ENCODE assay signal across 1 cellular context in the genomic region with DNA sequence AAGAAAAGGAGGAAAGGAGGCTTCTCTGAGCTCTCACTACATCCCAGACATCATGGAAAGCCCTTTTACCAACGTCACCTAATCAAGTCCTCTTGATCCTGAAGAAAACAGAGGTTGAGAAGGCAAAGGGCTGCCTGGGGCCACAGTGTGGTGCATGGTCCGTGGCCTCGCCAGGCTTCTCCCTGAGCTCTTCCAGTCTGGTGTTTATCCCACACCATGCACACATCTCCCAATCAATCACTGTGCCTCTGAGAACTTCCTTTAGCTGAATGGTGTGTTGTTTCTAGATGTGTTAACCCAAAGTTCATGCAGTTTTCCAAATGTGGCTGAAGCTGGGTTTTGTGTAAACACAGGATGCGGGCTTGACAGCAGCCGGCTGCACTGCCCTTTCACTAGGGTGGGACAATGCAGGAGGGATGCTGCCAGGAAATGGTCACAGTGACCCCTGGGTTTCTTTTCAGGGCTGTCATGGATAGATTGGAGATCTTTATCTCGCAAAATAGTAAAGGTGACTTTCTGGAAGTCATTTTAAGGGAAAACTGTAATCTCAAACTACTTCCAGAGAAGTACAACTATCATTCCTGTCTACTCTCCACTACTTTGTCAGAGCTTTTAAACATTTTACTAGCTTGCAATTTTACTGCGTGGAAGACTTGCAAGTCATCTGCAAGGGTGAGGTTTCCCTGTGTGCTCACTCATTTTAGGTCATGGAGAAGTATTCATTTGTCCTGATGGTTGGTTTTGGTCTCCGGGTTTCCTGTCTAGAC.
TF ChIP-seq lines count a peak whose summit lies in the region.

No MANE protein-coding gene starts in this region.

TF ChIP-seq in HepG2, 621 proteins besides CTCF, POLR2A, EP300 and RAD21 (continued from another document and continues in another):
- TF ChIP-seq, protein P1, sequence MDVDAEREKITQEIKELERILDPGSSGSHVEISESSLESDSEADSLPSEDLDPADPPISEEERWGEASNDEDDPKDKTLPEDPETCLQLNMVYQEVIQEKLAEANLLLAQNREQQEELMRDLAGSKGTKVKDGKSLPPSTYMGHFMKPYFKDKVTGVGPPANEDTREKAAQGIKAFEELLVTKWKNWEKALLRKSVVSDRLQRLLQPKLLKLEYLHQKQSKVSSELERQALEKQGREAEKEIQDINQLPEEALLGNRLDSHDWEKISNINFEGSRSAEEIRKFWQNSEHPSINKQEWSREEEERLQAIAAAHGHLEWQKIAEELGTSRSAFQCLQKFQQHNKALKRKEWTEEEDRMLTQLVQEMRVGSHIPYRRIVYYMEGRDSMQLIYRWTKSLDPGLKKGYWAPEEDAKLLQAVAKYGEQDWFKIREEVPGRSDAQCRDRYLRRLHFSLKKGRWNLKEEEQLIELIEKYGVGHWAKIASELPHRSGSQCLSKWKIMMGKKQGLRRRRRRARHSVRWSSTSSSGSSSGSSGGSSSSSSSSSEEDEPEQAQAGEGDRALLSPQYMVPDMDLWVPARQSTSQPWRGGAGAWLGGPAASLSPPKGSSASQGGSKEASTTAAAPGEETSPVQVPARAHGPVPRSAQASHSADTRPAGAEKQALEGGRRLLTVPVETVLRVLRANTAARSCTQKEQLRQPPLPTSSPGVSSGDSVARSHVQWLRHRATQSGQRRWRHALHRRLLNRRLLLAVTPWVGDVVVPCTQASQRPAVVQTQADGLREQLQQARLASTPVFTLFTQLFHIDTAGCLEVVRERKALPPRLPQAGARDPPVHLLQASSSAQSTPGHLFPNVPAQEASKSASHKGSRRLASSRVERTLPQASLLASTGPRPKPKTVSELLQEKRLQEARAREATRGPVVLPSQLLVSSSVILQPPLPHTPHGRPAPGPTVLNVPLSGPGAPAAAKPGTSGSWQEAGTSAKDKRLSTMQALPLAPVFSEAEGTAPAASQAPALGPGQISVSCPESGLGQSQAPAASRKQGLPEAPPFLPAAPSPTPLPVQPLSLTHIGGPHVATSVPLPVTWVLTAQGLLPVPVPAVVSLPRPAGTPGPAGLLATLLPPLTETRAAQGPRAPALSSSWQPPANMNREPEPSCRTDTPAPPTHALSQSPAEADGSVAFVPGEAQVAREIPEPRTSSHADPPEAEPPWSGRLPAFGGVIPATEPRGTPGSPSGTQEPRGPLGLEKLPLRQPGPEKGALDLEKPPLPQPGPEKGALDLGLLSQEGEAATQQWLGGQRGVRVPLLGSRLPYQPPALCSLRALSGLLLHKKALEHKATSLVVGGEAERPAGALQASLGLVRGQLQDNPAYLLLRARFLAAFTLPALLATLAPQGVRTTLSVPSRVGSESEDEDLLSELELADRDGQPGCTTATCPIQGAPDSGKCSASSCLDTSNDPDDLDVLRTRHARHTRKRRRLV (CRISPR knock-in tag; IDR thresholded peaks at IDR 0.05): peak; percentile 87; the same call in 1 of the 2 replicates
- TF ChIP-seq MTA1 (CRISPR knock-in tag; IDR thresholded peaks at IDR 0.05; ENCODE audit: borderline replicate concordance): peak; percentile 92
- peak; percentile 98 for TF ChIP-seq SP140L (CRISPR knock-in tag; IDR thresholded peaks at IDR 0.05; ENCODE audit: borderline replicate concordance)
- TF ChIP-seq ZNF343 (CRISPR knock-in tag; IDR thresholded peaks at IDR 0.05): peak; percentile 75; the same call in 1 of the 2 replicates
- TF ChIP-seq ZSCAN12 (CRISPR knock-in tag; IDR thresholded peaks at IDR 0.05): peak; percentile 60
- no peak for TF ChIP-seq ZSCAN20 (CRISPR knock-in tag; IDR thresholded peaks at IDR 0.05; ENCODE audit: borderline replicate concordance)
- peak; percentile 79 for TF ChIP-seq ZFP90 (CRISPR knock-in tag; IDR thresholded peaks at IDR 0.05; ENCODE audit: borderline replicate concordance)
- TF ChIP-seq TOE1 (CRISPR knock-in tag; IDR thresholded peaks at IDR 0.05): peak; percentile 96
- TF ChIP-seq, protein P2, sequence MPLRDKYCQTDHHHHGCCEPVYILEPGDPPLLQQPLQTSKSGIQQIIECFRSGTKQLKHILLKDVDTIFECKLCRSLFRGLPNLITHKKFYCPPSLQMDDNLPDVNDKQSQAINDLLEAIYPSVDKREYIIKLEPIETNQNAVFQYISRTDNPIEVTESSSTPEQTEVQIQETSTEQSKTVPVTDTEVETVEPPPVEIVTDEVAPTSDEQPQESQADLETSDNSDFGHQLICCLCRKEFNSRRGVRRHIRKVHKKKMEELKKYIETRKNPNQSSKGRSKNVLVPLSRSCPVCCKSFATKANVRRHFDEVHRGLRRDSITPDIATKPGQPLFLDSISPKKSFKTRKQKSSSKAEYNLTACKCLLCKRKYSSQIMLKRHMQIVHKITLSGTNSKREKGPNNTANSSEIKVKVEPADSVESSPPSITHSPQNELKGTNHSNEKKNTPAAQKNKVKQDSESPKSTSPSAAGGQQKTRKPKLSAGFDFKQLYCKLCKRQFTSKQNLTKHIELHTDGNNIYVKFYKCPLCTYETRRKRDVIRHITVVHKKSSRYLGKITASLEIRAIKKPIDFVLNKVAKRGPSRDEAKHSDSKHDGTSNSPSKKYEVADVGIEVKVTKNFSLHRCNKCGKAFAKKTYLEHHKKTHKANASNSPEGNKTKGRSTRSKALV (CRISPR knock-in tag; IDR thresholded peaks at IDR 0.05): peak; percentile 48; the same call in 1 of the 2 replicates
- TF ChIP-seq ZNF12 (CRISPR knock-in tag; IDR thresholded peaks at IDR 0.05): peak; percentile 76; the same call in 1 of the 2 replicates
- TF ChIP-seq, protein P3, sequence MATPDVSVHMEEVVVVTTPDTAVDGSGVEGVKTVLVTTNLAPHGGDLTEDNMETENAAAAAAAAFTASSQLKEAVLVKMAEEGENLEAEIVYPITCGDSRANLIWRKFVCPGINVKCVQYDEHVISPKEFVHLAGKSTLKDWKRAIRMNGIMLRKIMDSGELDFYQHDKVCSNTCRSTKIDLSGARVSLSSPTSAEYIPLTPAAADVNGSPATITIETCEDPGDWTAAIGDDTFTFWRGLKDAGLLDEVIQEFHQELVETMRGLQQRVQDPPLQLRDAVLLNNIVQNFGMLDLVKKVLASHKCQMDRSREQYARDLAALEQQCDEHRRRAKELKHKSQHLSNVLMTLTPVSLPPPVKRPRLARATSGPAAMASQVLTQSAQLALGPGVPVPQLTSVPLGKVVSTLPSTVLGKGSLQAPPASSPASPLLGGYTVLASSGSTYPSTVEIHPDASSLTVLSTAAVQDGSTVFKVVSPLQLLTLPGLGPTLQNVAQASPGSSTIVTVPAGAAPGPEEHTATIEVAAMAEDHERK (CRISPR knock-in tag; IDR thresholded peaks at IDR 0.05; ENCODE audit: low read depth): no peak; the same call in 1 of the 2 replicates
- 0 out of 2 replicates have a peak, but pooled peaks have one; percentile 69 for TF ChIP-seq ZNF552 (CRISPR knock-in tag; IDR thresholded peaks at IDR 0.05; ENCODE audit: borderline replicate concordance)
- no peak for TF ChIP-seq PCBP2 (optimal IDR thresholded peaks at IDR 0.05; ENCODE audit: low read depth, low read length, poor library complexity, severe bottlenecking)
- TF ChIP-seq, protein P4, sequence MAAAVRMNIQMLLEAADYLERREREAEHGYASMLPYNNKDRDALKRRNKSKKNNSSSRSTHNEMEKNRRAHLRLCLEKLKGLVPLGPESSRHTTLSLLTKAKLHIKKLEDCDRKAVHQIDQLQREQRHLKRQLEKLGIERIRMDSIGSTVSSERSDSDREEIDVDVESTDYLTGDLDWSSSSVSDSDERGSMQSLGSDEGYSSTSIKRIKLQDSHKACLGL (CRISPR knock-in tag; IDR thresholded peaks at IDR 0.05): no peak
- no peak; the same call in 1 of the 2 replicates for TF ChIP-seq KDM5A (IDR thresholded peaks at IDR 0.05; ENCODE audit: borderline replicate concordance, low read length)
- no peak; the same call in 1 of the 2 replicates for TF ChIP-seq JDP2 (CRISPR knock-in tag; IDR thresholded peaks at IDR 0.05; ENCODE audit: borderline replicate concordance)
- TF ChIP-seq NR1H2 (CRISPR knock-in tag; IDR thresholded peaks at IDR 0.05; ENCODE audit: borderline replicate concordance, low read depth): no peak
- TF ChIP-seq, protein P5, sequence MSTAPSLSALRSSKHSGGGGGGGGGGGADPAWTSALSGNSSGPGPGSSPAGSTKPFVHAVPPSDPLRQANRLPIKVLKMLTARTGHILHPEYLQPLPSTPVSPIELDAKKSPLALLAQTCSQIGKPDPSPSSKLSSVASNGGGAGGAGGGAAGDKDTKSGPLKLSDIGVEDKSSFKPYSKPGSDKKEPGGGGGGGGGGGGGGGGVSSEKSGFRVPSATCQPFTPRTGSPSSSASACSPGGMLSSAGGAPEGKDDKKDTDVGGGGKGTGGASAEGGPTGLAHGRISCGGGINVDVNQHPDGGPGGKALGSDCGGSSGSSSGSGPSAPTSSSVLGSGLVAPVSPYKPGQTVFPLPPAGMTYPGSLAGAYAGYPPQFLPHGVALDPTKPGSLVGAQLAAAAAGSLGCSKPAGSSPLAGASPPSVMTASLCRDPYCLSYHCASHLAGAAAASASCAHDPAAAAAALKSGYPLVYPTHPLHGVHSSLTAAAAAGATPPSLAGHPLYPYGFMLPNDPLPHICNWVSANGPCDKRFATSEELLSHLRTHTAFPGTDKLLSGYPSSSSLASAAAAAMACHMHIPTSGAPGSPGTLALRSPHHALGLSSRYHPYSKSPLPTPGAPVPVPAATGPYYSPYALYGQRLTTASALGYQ (CRISPR knock-in tag; IDR thresholded peaks at IDR 0.05): peak; percentile 95
- TF ChIP-seq, protein P6, sequence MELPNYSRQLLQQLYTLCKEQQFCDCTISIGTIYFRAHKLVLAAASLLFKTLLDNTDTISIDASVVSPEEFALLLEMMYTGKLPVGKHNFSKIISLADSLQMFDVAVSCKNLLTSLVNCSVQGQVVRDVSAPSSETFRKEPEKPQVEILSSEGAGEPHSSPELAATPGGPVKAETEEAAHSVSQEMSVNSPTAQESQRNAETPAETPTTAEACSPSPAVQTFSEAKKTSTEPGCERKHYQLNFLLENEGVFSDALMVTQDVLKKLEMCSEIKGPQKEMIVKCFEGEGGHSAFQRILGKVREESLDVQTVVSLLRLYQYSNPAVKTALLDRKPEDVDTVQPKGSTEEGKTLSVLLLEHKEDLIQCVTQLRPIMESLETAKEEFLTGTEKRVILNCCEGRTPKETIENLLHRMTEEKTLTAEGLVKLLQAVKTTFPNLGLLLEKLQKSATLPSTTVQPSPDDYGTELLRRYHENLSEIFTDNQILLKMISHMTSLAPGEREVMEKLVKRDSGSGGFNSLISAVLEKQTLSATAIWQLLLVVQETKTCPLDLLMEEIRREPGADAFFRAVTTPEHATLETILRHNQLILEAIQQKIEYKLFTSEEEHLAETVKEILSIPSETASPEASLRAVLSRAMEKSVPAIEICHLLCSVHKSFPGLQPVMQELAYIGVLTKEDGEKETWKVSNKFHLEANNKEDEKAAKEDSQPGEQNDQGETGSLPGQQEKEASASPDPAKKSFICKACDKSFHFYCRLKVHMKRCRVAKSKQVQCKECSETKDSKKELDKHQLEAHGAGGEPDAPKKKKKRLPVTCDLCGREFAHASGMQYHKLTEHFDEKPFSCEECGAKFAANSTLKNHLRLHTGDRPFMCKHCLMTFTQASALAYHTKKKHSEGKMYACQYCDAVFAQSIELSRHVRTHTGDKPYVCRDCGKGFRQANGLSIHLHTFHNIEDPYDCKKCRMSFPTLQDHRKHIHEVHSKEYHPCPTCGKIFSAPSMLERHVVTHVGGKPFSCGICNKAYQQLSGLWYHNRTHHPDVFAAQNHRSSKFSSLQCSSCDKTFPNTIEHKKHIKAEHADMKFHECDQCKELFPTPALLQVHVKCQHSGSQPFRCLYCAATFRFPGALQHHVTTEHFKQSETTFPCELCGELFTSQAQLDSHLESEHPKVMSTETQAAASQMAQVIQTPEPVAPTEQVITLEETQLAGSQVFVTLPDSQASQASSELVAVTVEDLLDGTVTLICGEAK (IDR thresholded peaks at IDR 0.05): no peak
- TF ChIP-seq, protein P6 (CRISPR knock-in tag; IDR thresholded peaks at IDR 0.05): no peak; the same call in 1 of the 2 replicates
- TF ChIP-seq SOX6 (IDR thresholded peaks at IDR 0.05): no peak
- peak; percentile 98 for TF ChIP-seq SOX6 (CRISPR knock-in tag; IDR thresholded peaks at IDR 0.05)
- TF ChIP-seq, protein P7, sequence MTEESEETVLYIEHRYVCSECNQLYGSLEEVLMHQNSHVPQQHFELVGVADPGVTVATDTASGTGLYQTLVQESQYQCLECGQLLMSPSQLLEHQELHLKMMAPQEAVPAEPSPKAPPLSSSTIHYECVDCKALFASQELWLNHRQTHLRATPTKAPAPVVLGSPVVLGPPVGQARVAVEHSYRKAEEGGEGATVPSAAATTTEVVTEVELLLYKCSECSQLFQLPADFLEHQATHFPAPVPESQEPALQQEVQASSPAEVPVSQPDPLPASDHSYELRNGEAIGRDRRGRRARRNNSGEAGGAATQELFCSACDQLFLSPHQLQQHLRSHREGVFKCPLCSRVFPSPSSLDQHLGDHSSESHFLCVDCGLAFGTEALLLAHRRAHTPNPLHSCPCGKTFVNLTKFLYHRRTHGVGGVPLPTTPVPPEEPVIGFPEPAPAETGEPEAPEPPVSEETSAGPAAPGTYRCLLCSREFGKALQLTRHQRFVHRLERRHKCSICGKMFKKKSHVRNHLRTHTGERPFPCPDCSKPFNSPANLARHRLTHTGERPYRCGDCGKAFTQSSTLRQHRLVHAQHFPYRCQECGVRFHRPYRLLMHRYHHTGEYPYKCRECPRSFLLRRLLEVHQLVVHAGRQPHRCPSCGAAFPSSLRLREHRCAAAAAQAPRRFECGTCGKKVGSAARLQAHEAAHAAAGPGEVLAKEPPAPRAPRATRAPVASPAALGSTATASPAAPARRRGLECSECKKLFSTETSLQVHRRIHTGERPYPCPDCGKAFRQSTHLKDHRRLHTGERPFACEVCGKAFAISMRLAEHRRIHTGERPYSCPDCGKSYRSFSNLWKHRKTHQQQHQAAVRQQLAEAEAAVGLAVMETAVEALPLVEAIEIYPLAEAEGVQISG (CRISPR knock-in tag; IDR thresholded peaks at IDR 0.05): peak; percentile 78
- TF ChIP-seq ZNF484 (CRISPR knock-in tag; IDR thresholded peaks at IDR 0.05; ENCODE audit: borderline replicate concordance, low read depth): no peak
- TF ChIP-seq ZNF232 (CRISPR knock-in tag; IDR thresholded peaks at IDR 0.05; ENCODE audit: borderline replicate concordance): peak; percentile 86
- no peak for TF ChIP-seq ZFP62 (CRISPR knock-in tag; IDR thresholded peaks at IDR 0.05)
- peak; percentile 99 for TF ChIP-seq SMYD3 (CRISPR knock-in tag; IDR thresholded peaks at IDR 0.05)
